Comparison of ENCODE assay signal across 13 cellular contexts in the genomic region with DNA sequence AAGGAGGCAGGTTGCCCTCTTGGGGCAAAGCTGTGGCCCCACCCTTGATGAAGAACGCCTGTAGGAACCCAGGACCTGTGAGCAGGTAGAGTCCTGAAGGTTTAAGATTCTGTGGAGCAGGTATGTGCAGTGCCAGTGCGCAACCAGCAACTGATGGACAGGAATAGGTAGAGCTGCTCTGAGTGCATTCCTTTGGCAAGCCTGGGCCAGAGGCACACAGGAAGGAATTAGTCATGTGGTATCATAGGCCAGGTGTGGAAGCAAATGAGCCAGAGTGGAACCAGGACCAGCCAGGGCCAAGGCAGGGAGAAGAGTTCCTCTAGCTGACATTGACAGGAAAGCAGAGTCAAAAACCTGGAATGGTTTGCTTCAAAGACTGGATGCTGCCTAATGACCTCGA. TPM values are rescaled to one million over a fixed set of nuclear protein-coding genes. Genes with fewer than 3 reads are reported as not detected.
DNase-seq lines count a peak whose midpoint lies in the region; ATAC-seq and TF ChIP-seq lines count a peak whose summit lies in the region.
"Had no signal": no experiment of that assay in that cellular context is flagged by ENCODE, and none has a peak within 500 bp of the region (broad histone marks: within the 10 kb centered on the region; RNA-seq: fewer than 3 reads in every experiment).

No MANE protein-coding gene starts in this region.

- H3K27me3 ChIP-seq in aorta (ENCODE audit: control insufficient read depth in 1 of 2, insufficient read depth in 2 of 2, low read length in 1 of 2) (no peaks in the 10 kb centered on the region), transverse colon (no peaks in the 10 kb centered on the region)
- H3K27me3 ChIP-seq: Peyer's patch, right atrium auricular region had no signal

- peaks cover 35% of the 10 kb centered on the region for H3K36me3 Mint-ChIP-seq in stimulated activated naive CD8-positive, alpha-beta T cell treated with anti-CD3 and anti-CD28 coated beads, Interleukin-15, Interleukin-2, amounts not matched to agents 100 ng/mL and 50 ng/mL, for 24 hours (ENCODE audit: low read depth)
- peaks cover 7% of the 10 kb centered on the region for H3K36me3 Mint-ChIP-seq in activated CD4-positive, alpha-beta memory T cell treated with anti-CD3 and anti-CD28 coated beads for 36 hours

- no peak for TF ChIP-seq CTCF in transverse colon (IDR thresholded peaks at IDR 0.05)

- CTCF ChIA-PET in activated CD4-positive, alpha-beta memory T cell treated with anti-CD3 and anti-CD28 coated beads for 36 hours (lab: Charles Lee): interaction anchor here (0.9 to 1.2 kb wide), 2 partner anchors 45 to 62 kb away, joined by 5 to 6 read pairs; no protein-coding TSS in a partner anchor

- POLR2A ChIA-PET in activated CD4-positive, alpha-beta memory T cell treated with anti-CD3 and anti-CD28 coated beads for 36 hours (lab: Charles Lee): no interaction called here

- 97 to 98% methylated on average over 3 of the region's 3 CpGs for WGBS in aorta, 2 donors
- 94% methylated on average over 3 of the region's 3 CpGs; no CpG with 5 or more reads in 1 of the 2 donors for WGBS in transverse colon (ENCODE audit: low coverage in 1 of 2), 2 donors

- in situ Hi-C loops in transverse colon (cut with MboI; ENCODE audit: low pct_ligation_motif_present in 1 of 4, low pct_unique_long_range_greater_than_20kb in 1 of 4, low sequenced_read_pairs in 3 of 4): no loop called here

- H3K9me3 Mint-ChIP-seq in stimulated activated naive CD8-positive, alpha-beta T cell treated with anti-CD3 and anti-CD28 coated beads, Interleukin-15, Interleukin-2, amounts not matched to agents 100 ng/mL and 50 ng/mL, for 24 hours: no peaks in the 10 kb centered on the region
- no peaks in the 10 kb centered on the region for H3K9me3 Mint-ChIP-seq in activated CD4-positive, alpha-beta memory T cell treated with anti-CD3 and anti-CD28 coated beads for 36 hours

- H3K36me3 ChIP-seq in aorta (ENCODE audit: control insufficient read depth in 1 of 2, insufficient read depth in 2 of 2, low read length in 1 of 2) (no peaks in the 10 kb centered on the region), transverse colon (no peaks in the 10 kb centered on the region)
- H3K36me3 ChIP-seq: Peyer's patch, right atrium auricular region had no signal

- H3K4me1 ChIP-seq in aorta (ENCODE audit: control insufficient read depth in 1 of 2, insufficient read depth in 2 of 2, low read length in 2 of 2) (no peaks in the 10 kb centered on the region), transverse colon (peaks cover 0 to 14% (median 3%) of the 10 kb centered on the region in 4 donors)
- H3K4me1 ChIP-seq: Peyer's patch had no signal

- no peaks in the 10 kb centered on the region for H3K9me3 ChIP-seq in aorta (ENCODE audit: control insufficient read depth, low read length)
- no peaks in the 10 kb centered on the region for H3K9me3 ChIP-seq in transverse colon
- H3K9me3 ChIP-seq: Peyer's patch, right atrium auricular region had no signal

- no peak for TF ChIP-seq POLR2A in transverse colon (IDR thresholded peaks at IDR 0.05)

- no peak for TF ChIP-seq EP300 in transverse colon (IDR thresholded peaks at IDR 0.05; ENCODE audit: low read depth)

- H3K4me3 ChIP-seq in aorta (ENCODE audit: low read length in 2 of 2) (no peak overlapping the region), transverse colon (no peak overlapping the region)
- H3K4me3 ChIP-seq: right atrium auricular region had no signal

- no peaks in the 10 kb centered on the region for H3K27me3 Mint-ChIP-seq in stimulated activated naive CD8-positive, alpha-beta T cell treated with anti-CD3 and anti-CD28 coated beads, Interleukin-15, Interleukin-2, amounts not matched to agents 100 ng/mL and 50 ng/mL, for 24 hours
- H3K27me3 Mint-ChIP-seq in activated CD4-positive, alpha-beta memory T cell treated with anti-CD3 and anti-CD28 coated beads for 36 hours: no peaks in the 10 kb centered on the region

- H3K27ac Mint-ChIP-seq in stimulated activated naive CD8-positive, alpha-beta T cell treated with anti-CD3 and anti-CD28 coated beads, Interleukin-15, Interleukin-2, amounts not matched to agents 100 ng/mL and 50 ng/mL, for 24 hours: no peak overlapping the region
- no peak overlapping the region for H3K27ac Mint-ChIP-seq in activated CD4-positive, alpha-beta memory T cell treated with anti-CD3 and anti-CD28 coated beads for 36 hours

- no peak for DNase-seq in stimulated activated naive CD8-positive, alpha-beta T cell treated with anti-CD3 and anti-CD28 coated beads, Interleukin-15, Interleukin-2, amounts not matched to agents 100 U/mL and 50 U/mL, for 24 hours
- peak; percentile 15 for DNase-seq in activated CD4-positive, alpha-beta memory T cell treated with anti-CD3 and anti-CD28 coated beads for 36 hours
- peak; percentile 82 for DNase-seq in islet precursor cell
- DNase-seq in aorta: no peak
- no peak for DNase-seq in transverse colon
- no peak for DNase-seq in NCI-H1105 (lab: John Stamatoyannopoulos, UW)
- DNase-seq: activated CD4-positive, CD25-positive, alpha-beta regulatory T cell; Peyer's patch had no signal

- H3K4me3 Mint-ChIP-seq in stimulated activated naive CD8-positive, alpha-beta T cell treated with anti-CD3 and anti-CD28 coated beads, Interleukin-15, Interleukin-2, amounts not matched to agents 100 ng/mL and 50 ng/mL, for 24 hours: peak overlapping the region; percentile 80
- H3K4me3 Mint-ChIP-seq in activated CD4-positive, alpha-beta memory T cell treated with anti-CD3 and anti-CD28 coated beads for 36 hours: peak overlapping the region; percentile 73

- H3K27ac ChIP-seq in aorta (ENCODE audit: low read depth in 1 of 2, low read length in 2 of 2) (no peak overlapping the region), transverse colon (no peak overlapping the region)
- H3K27ac ChIP-seq: Peyer's patch, right atrium auricular region had no signal

- ATAC-seq in stimulated activated naive CD8-positive, alpha-beta T cell treated with anti-CD3 and anti-CD28 coated beads, Interleukin-15, Interleukin-2, amounts not matched to agents 100 U/mL and 50 U/mL, for 24 hours: no peak
- ATAC-seq in HG03159 (IDR thresholded peaks at IDR 0.05; ENCODE audit: unreplicated experiment): no peak
- ATAC-seq in aorta (ENCODE audit: low FRiP score): no peak

- intact Hi-C loops in activated CD4-positive, alpha-beta memory T cell treated with anti-CD3 and anti-CD28 coated beads for 36 hours (cut with micrococcal nuclease): loop anchor here (5.0 kb wide), 1 partner anchor 63 kb away; no protein-coding TSS in a partner anchor
- intact Hi-C loops in aorta (cut with DNase I): no loop called here
- intact Hi-C loops in transverse colon (cut with DNase I; ENCODE audit: low total_unique reads): no loop called here

- peaks cover 28% of the 10 kb centered on the region for H3K4me1 Mint-ChIP-seq in stimulated activated naive CD8-positive, alpha-beta T cell treated with anti-CD3 and anti-CD28 coated beads, Interleukin-15, Interleukin-2, amounts not matched to agents 100 ng/mL and 50 ng/mL, for 24 hours (ENCODE audit: low read depth)
- H3K4me1 Mint-ChIP-seq in activated CD4-positive, alpha-beta memory T cell treated with anti-CD3 and anti-CD28 coated beads for 36 hours (ENCODE audit: low read depth): peaks cover 25% of the 10 kb centered on the region

RNA-seq across cellular contexts. Expression of a gene that starts 1.4 kb away (rescaled TPM):
- total RNA-seq in activated CD4-positive, alpha-beta memory T cell treated with anti-CD3 and anti-CD28 coated beads for 36 hours: 1 to 10 TPM; 4.0 to 4.6 TPM
- total RNA-seq in aorta: 1 to 10 TPM; 1.8 to 2.8 TPM
- 1 to 10 TPM; 3.6 to 4.0 TPM for polyA plus RNA-seq in aorta
- 1 to 10 TPM in 2 of 4 donors, not detected in 2; 1.1 to 2.1 TPM for total RNA-seq in transverse colon
- polyA plus RNA-seq: CD14-positive monocyte had no signal

RNA-seq across cellular contexts. Expression of a gene that starts 39.1 kb away (rescaled TPM):
- total RNA-seq in activated CD4-positive, alpha-beta memory T cell treated with anti-CD3 and anti-CD28 coated beads for 36 hours: not detected
- total RNA-seq in aorta (under 1 TPM in 1 of 2 donors, not detected in 1; 0.66 TPM), transverse colon (not detected)
- not detected for polyA plus RNA-seq in aorta
- total RNA-seq: epithelial cell of proximal tubule, Peyer's patch, right atrium auricular region had no signal
- polyA plus RNA-seq: CD14-positive monocyte had no signal

Comparison
In these comparisons a context has a peak if more than half of its experiments do, and no peak if none do; other contexts are left out.
1. DNase-seq: peak in activated CD4-positive, alpha-beta memory T cell treated with anti-CD3 and anti-CD28 coated beads for 36 hours (single experiment) and islet precursor cell (single experiment); none in stimulated activated naive CD8-positive, alpha-beta T cell treated with anti-CD3 and anti-CD28 coated beads, Interleukin-15, Interleukin-2, amounts not matched to agents 100 U/mL and 50 U/mL, for 24 hours (single experiment), aorta (0 of 2), transverse colon (single experiment) and NCI-H1105 (single experiment).